In genomic region chr19:20776083-20777076, GRCh38 we compare ENCODE assay signal across 8 cellular contexts. TPM values are rescaled to one million over a fixed set of nuclear protein-coding genes. Genes with fewer than 3 reads are reported as not detected.
DNase-seq lines count a peak whose midpoint lies in the region; ATAC-seq and FAIRE-seq lines count a peak whose summit lies in the region.

Gene ZNF66, plus strand, starts transcription at chr19:20776304. Its CDS starts 144 bp downstream, at chr19:20776448.

- peaks cover 23% of the 10 kb centered on the region for H3K9me3 Mint-ChIP-seq in activated CD8-positive, alpha-beta memory T cell treated with anti-CD3 and anti-CD28 coated beads, Interleukin-2, amount 10 ng/mL, durations not matched to agents 7 days and 5 days (ENCODE audit: low read depth)

- peak within 1 kb of the TSS; percentile 100 for H3K4me3 Mint-ChIP-seq in activated CD8-positive, alpha-beta memory T cell treated with anti-CD3 and anti-CD28 coated beads, Interleukin-2, amount 10 ng/mL, durations not matched to agents 7 days and 5 days

- H3K4me3 ChIP-seq in mesodermal cell (ENCODE audit: extremely low read depth, insufficient read depth, low read length, poor library complexity, severe bottlenecking): peak within 1 kb of the TSS; percentile 95

- H3K4me1 Mint-ChIP-seq in activated CD8-positive, alpha-beta memory T cell treated with anti-CD3 and anti-CD28 coated beads, Interleukin-2, amount 10 ng/mL, durations not matched to agents 7 days and 5 days: peaks cover 14% of the 10 kb centered on the region

- no peaks in the 10 kb centered on the region for H3K4me1 ChIP-seq in mesodermal cell (ENCODE audit: control insufficient read depth, insufficient read depth, low read length, poor library complexity, severe bottlenecking)

- DNase-seq in C1 segment of cervical spinal cord (lab: John Stamatoyannopoulos, UW) (peak; percentile 31 to 97 (median 91)), GM19240 (ENCODE audit: insufficient read length, low spot score) (peak; percentile 56), NCI-H82 treated with DMSO at 0.1 percent for 48 hours (lab: John Stamatoyannopoulos, UW; ENCODE audit: unreplicated experiment) (peak; percentile 84)
- peak; percentile 97 for DNase-seq in activated CD8-positive, alpha-beta memory T cell treated with anti-CD3 and anti-CD28 coated beads, Interleukin-2, amount 10 ng/mL, durations not matched to agents 7 days and 5 days
- peak; percentile 67 for DNase-seq in stimulated activated CD8-positive, alpha-beta memory T cell treated with anti-CD3 and anti-CD28 coated beads, Interleukin-15, amount 100 ng/mL, for 24 hours (ENCODE audit: low read depth)

- peak; percentile 99 for ATAC-seq in HG03469 (IDR thresholded peaks at IDR 0.05; ENCODE audit: unreplicated experiment)
- ATAC-seq in activated CD8-positive, alpha-beta memory T cell treated with anti-CD3 and anti-CD28 coated beads, Interleukin-2, amount 10 ng/mL, durations not matched to agents 7 days and 5 days: peak; percentile 99

- H3K9me3 ChIP-seq in mesodermal cell (ENCODE audit: control insufficient read depth, low read length): peaks cover 6% of the 10 kb centered on the region

- no peaks in the 10 kb centered on the region for H3K27me3 Mint-ChIP-seq in activated CD8-positive, alpha-beta memory T cell treated with anti-CD3 and anti-CD28 coated beads, Interleukin-2, amount 10 ng/mL, durations not matched to agents 7 days and 5 days

- peaks cover 37% of the 10 kb centered on the region for H3K36me3 ChIP-seq in mesodermal cell (ENCODE audit: control insufficient read depth, insufficient read depth, low read length)

- peaks cover 50% of the 10 kb centered on the region for H3K36me3 Mint-ChIP-seq in activated CD8-positive, alpha-beta memory T cell treated with anti-CD3 and anti-CD28 coated beads, Interleukin-2, amount 10 ng/mL, durations not matched to agents 7 days and 5 days

- FAIRE-seq in endometrium (lab: Jason Lieb, UNC): peak; percentile 95

- CTCF ChIA-PET in activated CD8-positive, alpha-beta memory T cell treated with anti-CD3 and anti-CD28 coated beads, Interleukin-2, amount 10 ng/mL, durations not matched to agents 7 days and 5 days (lab: Charles Lee): interaction anchor here (0.7 to 1.3 kb wide), 4 partner anchors 17 to 707 kb away, joined by 3 to 5 read pairs (median 3); partner anchors contain the start of gene ZNF626

- peak within 1 kb of the TSS; percentile 99 for H3K27ac Mint-ChIP-seq in activated CD8-positive, alpha-beta memory T cell treated with anti-CD3 and anti-CD28 coated beads, Interleukin-2, amount 10 ng/mL, durations not matched to agents 7 days and 5 days

- WGBS in mesodermal cell (ENCODE audit: insufficient coverage in 2 of 2), 2 experiments: 0 to 1% methylated on average over 26 to 31 of the region's 42 CpGs

- peak within 1 kb of the TSS; percentile 85 for H3K27ac ChIP-seq in mesodermal cell (ENCODE audit: low read depth, low read length, severe bottlenecking)

RNA-seq across cellular contexts. Expression of gene ZNF66, which starts in this region (rescaled TPM):
- total RNA-seq in activated CD8-positive, alpha-beta memory T cell treated with anti-CD3 and anti-CD28 coated beads, Interleukin-2, amount 10 ng/mL, durations not matched to agents 7 days and 5 days: 10 to 100 TPM in 1 of 2 experiments, 1 to 10 TPM in 1; 8.8 to 18.4 TPM
- 1.8 TPM for polyA plus RNA-seq in mesodermal cell (2013, experiment 1 of 2)
- 1.6 TPM for polyA plus RNA-seq in mesodermal cell (2013, experiment 2 of 2)

Comparison
In these comparisons a context has a peak if more than half of its experiments do, and no peak if none do; other contexts are left out.
1. Peak in every context shown above with its lines: DNase-seq, ATAC-seq, H3K4me3 ChIP-seq and H3K27ac ChIP-seq.